ENCODE assay signal across 1 cellular context in genomic region chr12:109098671-109099070, GRCh38.
TF ChIP-seq lines count a peak whose summit lies in the region.

No MANE protein-coding gene starts in this region.

TF ChIP-seq in H1, 55 proteins besides CTCF, POLR2A, EP300 and RAD21:
- TF ChIP-seq ATF3 (IDR thresholded peaks at IDR 0.05; ENCODE audit: insufficient read depth, low read depth, low read length) (no peak), SP4 (IDR thresholded peaks at IDR 0.05; ENCODE audit: low read length) (no peak), RXRA (IDR thresholded peaks at IDR 0.05; ENCODE audit: insufficient read depth, low read depth, low read length) (no peak), TAF7 (optimal IDR thresholded peaks at IDR 0.05; ENCODE audit: borderline replicate concordance, low read depth, low read length) (no peak), TAF1 (IDR thresholded peaks at IDR 0.05; ENCODE audit: low read depth, low read length) (no peak), CHD1 (IDR thresholded peaks at IDR 0.05; ENCODE audit: low read depth, low read length) (no peak), SP2 (IDR thresholded peaks at IDR 0.05; ENCODE audit: low read length) (no peak), HDAC2 (IDR thresholded peaks at IDR 0.05; ENCODE audit: borderline replicate concordance in 1 of 2, low read depth in 2 of 2, low read length in 2 of 2) (no peak), MAFK (IDR thresholded peaks at IDR 0.05; ENCODE audit: low read depth, low read length) (no peak), ZNF274 (IDR thresholded peaks at IDR 0.05; ENCODE audit: borderline replicate concordance, extremely low read depth, low read length) (no peak), BACH1 (IDR thresholded peaks at IDR 0.05; ENCODE audit: low read length) (no peak), POU5F1 (IDR thresholded peaks at IDR 0.05; ENCODE audit: low read depth, low read length) (no peak), POLR2AphosphoS5 (IDR thresholded peaks at IDR 0.05; ENCODE audit: low read depth, low read length) (no peak), BRCA1 (IDR thresholded peaks at IDR 0.05; ENCODE audit: low read depth, low read length) (no peak), CEBPB (IDR thresholded peaks at IDR 0.05; ENCODE audit: low read depth, low read length) (no peak), SP1 (IDR thresholded peaks at IDR 0.05; ENCODE audit: low read depth, low read length) (no peak), ASH2L (IDR thresholded peaks at IDR 0.05; ENCODE audit: low read length) (no peak), KDM5A (IDR thresholded peaks at IDR 0.05; ENCODE audit: low read length) (no peak)
